23 cellular contexts compared by ENCODE assay signal in genomic region chr18:56276466-56276865, GRCh38.
"Had no signal": no experiment of that assay in that cellular context is flagged by ENCODE, and none has a peak within 500 bp of the region (broad histone marks: within the 10 kb centered on the region; RNA-seq: fewer than 3 reads in every experiment).

No MANE protein-coding gene starts in this region.

- H3K4me3 ChIP-seq: breast epithelium, dorsolateral prefrontal cortex, pancreas, psoas muscle, thyroid gland, upper lobe of right lung had no signal

- H3K4me3 Mint-ChIP-seq: activated CD4-positive, alpha-beta T cell treated with anti-CD3 and anti-CD28 coated beads for 36 hours; activated naive CD8-positive, alpha-beta T cell treated with anti-CD3 and anti-CD28 coated beads, Interleukin-2, amount 10 ng/mL, durations not matched to agents 7 days and 5 days; central memory CD8-positive, alpha-beta T cell; effector memory CD8-positive, alpha-beta T cell; nephron progenitor cell; stimulated activated naive CD8-positive, alpha-beta T cell treated with anti-CD3 and anti-CD28 coated beads, Interleukin-15, Interleukin-2, amounts not matched to agents 100 ng/mL and 50 ng/mL, for 24 hours; T-helper 2 cell treated with Interferon-gamma antibody and Interleukin-4, amounts not matched to agents 5 μg/mL and 100 μg/mL, for 36 hours; WTC11 had no signal

- ATAC-seq: activated CD4-positive, alpha-beta T cell treated with anti-CD3 and anti-CD28 coated beads for 36 hours; effector memory CD8-positive, alpha-beta T cell; esophagus mucosa; pancreas; psoas muscle; right cardiac atrium; upper lobe of right lung had no signal

- H3K27ac Mint-ChIP-seq: activated CD4-positive, alpha-beta T cell treated with anti-CD3 and anti-CD28 coated beads for 36 hours; activated naive CD8-positive, alpha-beta T cell treated with anti-CD3 and anti-CD28 coated beads, Interleukin-2, amount 10 ng/mL, durations not matched to agents 7 days and 5 days; effector memory CD8-positive, alpha-beta T cell; nephron progenitor cell; stimulated activated naive CD8-positive, alpha-beta T cell treated with anti-CD3 and anti-CD28 coated beads, Interleukin-15, Interleukin-2, amounts not matched to agents 100 ng/mL and 50 ng/mL, for 24 hours; T-helper 2 cell treated with Interferon-gamma antibody and Interleukin-4, amounts not matched to agents 5 μg/mL and 100 μg/mL, for 36 hours; WTC11 had no signal

- H3K4me1 ChIP-seq: breast epithelium, psoas muscle, thyroid gland, upper lobe of right lung had no signal

- H3K36me3 ChIP-seq: breast epithelium, pancreas, thyroid gland, upper lobe of right lung had no signal

- H3K9me3 ChIP-seq: breast epithelium, pancreas, psoas muscle, thyroid gland, upper lobe of right lung had no signal

- H3K36me3 Mint-ChIP-seq: activated naive CD8-positive, alpha-beta T cell treated with anti-CD3 and anti-CD28 coated beads, Interleukin-2, amount 10 ng/mL, durations not matched to agents 7 days and 5 days; WTC11 had no signal

- H3K27ac ChIP-seq: breast epithelium, dorsolateral prefrontal cortex, pancreas, psoas muscle, thyroid gland, upper lobe of right lung had no signal

- H3K27me3 Mint-ChIP-seq: activated CD4-positive, alpha-beta T cell treated with anti-CD3 and anti-CD28 coated beads for 36 hours; central memory CD8-positive, alpha-beta T cell; effector memory CD8-positive, alpha-beta T cell; stimulated activated naive CD8-positive, alpha-beta T cell treated with anti-CD3 and anti-CD28 coated beads, Interleukin-15, Interleukin-2, amounts not matched to agents 100 ng/mL and 50 ng/mL, for 24 hours had no signal

- H3K27me3 ChIP-seq: breast epithelium, dorsolateral prefrontal cortex, pancreas, thyroid gland, upper lobe of right lung had no signal

- DNase-seq: activated CD4-positive, alpha-beta T cell treated with anti-CD3 and anti-CD28 coated beads for 36 hours; activated CD4-positive, alpha-beta T cell treated with anti-CD3 and anti-CD28 coated beads, Interleukin-2, amount 50 U/mL, for 4 hours; activated naive CD4-positive, alpha-beta T cell treated with Interleukin-2 at 50 U/mL for 16 hours; activated naive CD8-positive, alpha-beta T cell treated with anti-CD3 and anti-CD28 coated beads, Interleukin-2, amount 10 ng/mL, durations not matched to agents 7 days and 5 days; activated T-cell treated with anti-CD3 and anti-CD28 coated beads, Interleukin-2, amount 50 U/mL, for 48 hours; amniotic stem cell; dorsolateral prefrontal cortex; effector memory CD8-positive, alpha-beta T cell; hippocampal formation; nephron progenitor cell; pancreas; psoas muscle; right cardiac atrium; stimulated activated CD4-positive, alpha-beta T cell treated with anti-CD3 and anti-CD28 coated beads, Interleukin-4, amount 100 ng/mL, for 24 hours; substantia nigra; thyroid gland; upper lobe of right lung had no signal

- H3K4me1 Mint-ChIP-seq: activated CD4-positive, alpha-beta T cell treated with anti-CD3 and anti-CD28 coated beads for 36 hours; activated naive CD8-positive, alpha-beta T cell treated with anti-CD3 and anti-CD28 coated beads, Interleukin-2, amount 10 ng/mL, durations not matched to agents 7 days and 5 days; central memory CD8-positive, alpha-beta T cell had no signal
